20 cellular contexts compared by ENCODE assay signal in genomic region chr17:76986318-76986717, GRCh38.
A peak's percentile ranks its signal among the peaks of the same experiment; 100 is the strongest.
DNase-seq lines count a peak whose midpoint lies in the region; ATAC-seq and TF ChIP-seq lines count a peak whose summit lies in the region.
"Had no signal": no experiment of that assay in that cellular context is flagged by ENCODE, and none has a peak within 500 bp of the region (broad histone marks: within the 10 kb centered on the region; RNA-seq: fewer than 3 reads in every experiment).

No MANE protein-coding gene starts in this region.

- H2AFZ ChIP-seq in IMR-90 (replicated peaks; ENCODE audit: low read length, poor library complexity) (no peak overlapping the region), hepatocyte (no peak overlapping the region)

- H4K5ac ChIP-seq in IMR-90 (ENCODE audit: low read depth, low read length) = no peak overlapping the region

- no peaks in the 10 kb centered on the region for H3K9me2 ChIP-seq in hepatocyte (replicated peaks; ENCODE audit: insufficient read depth)

- ATAC-seq in IMR-90 (ENCODE audit: low read depth) (0 out of 2 replicates have a peak, but pooled peaks have one; percentile 17), left lobe of liver (no peak)
- ATAC-seq: K562 had no signal

- H3K27me3 ChIP-seq in IMR-90 (ENCODE audit: control insufficient read depth, insufficient read depth, low read length) = peaks cover 50% of the 10 kb centered on the region
- no peaks in the 10 kb centered on the region for H3K27me3 ChIP-seq in hepatocyte
- peaks cover 0 to 19% (median 0%) of the 10 kb centered on the region in 3 donors for H3K27me3 ChIP-seq in sigmoid colon

- H3K4me3 ChIP-seq in IMR-90 (ENCODE audit: insufficient read depth, low read depth, low read length) (no peak overlapping the region), hepatocyte (no peak overlapping the region), sigmoid colon (no peak overlapping the region)
- H3K4me3 ChIP-seq: K562 had no signal

- dilution Hi-C loops in IMR-90 (cut with HindIII; ENCODE audit: low sequenced_read_pairs, unreplicated experiment) = no loop called here

- no peak for TF ChIP-seq POLR2A in IMR-90 (IDR thresholded peaks at IDR 0.05; ENCODE audit: low read depth, low read length)
- TF ChIP-seq POLR2A in sigmoid colon (IDR thresholded peaks at IDR 0.05) = no peak

- no peak overlapping the region for H2AK9ac ChIP-seq in IMR-90 (replicated peaks; ENCODE audit: low read depth, low read length, poor library complexity)

- 4% methylated on average over 6 of the region's 9 CpGs; no CpG with 5 or more reads in 1 of the 2 experiments for WGBS in IMR-90 (ENCODE audit: extremely low coverage in 2 of 2, insufficient read length in 1 of 2), 2 experiments
- WGBS in hepatocyte (ENCODE audit: low lambda C conversion rate, missing lambda C conversion rate) = 67% methylated on average over 9 of the region's 9 CpGs
- 75 to 77% methylated on average over 9 of the region's 9 CpGs for WGBS in sigmoid colon, 2 donors

- no peak overlapping the region for H2AK5ac ChIP-seq in IMR-90 (ENCODE audit: low read depth, low read length)

- POLR2A ChIA-PET in IMR-90 (lab: Charles Lee; ENCODE audit: unreplicated experiment) = no interaction called here

- H3K9me1 ChIP-seq in IMR-90 (ENCODE audit: insufficient read depth, low read length) = no peaks in the 10 kb centered on the region

- H4K91ac ChIP-seq in IMR-90 (ENCODE audit: insufficient read depth, low read depth, low read length) = no peak overlapping the region

- intact Hi-C loops in IMR-90 (cut with micrococcal nuclease) (no loop called here), sigmoid colon (cut with DNase I) (no loop called here)

- no peak overlapping the region for H2BK120ac ChIP-seq in IMR-90 (ENCODE audit: low read depth, low read length)

- CTCF ChIA-PET in IMR-90 (lab: Yijun Ruan, JAX) = no interaction called here

- TF ChIP-seq RAD21 in IMR-90 (IDR thresholded peaks at IDR 0.05; ENCODE audit: low read length) = no peak

- peak; percentile 56 for DNase-seq in NCI-H2227 (lab: John Stamatoyannopoulos, UW; ENCODE audit: unreplicated experiment)
- DNase-seq in NCI-H2227 treated with DMSO at 0.1 percent for 48 hours (lab: John Stamatoyannopoulos, UW) = no peak
- no peak for DNase-seq in IMR-90
- DNase-seq in hepatocyte (ENCODE audit: low spot score) = peak; percentile 46
- peak; percentile 69 for DNase-seq in sigmoid colon
- no peak for DNase-seq in caudate nucleus (lab: John Stamatoyannopoulos, UW)
- no peak for DNase-seq in left lobe of liver (ENCODE audit: low spot score)
- no peak for DNase-seq in C1 segment of cervical spinal cord (lab: John Stamatoyannopoulos, UW)
- DNase-seq: DMS153, EL, H9, MV-4-11, NCI-H1417 treated with DMSO at 0.1 percent for 48 hours, NCI-H2029, NCI-H2171, NCI-H510A, NCI-H82 had no signal

- H2BK5ac ChIP-seq in IMR-90 (ENCODE audit: low read depth, low read length, poor library complexity, severe bottlenecking) = no peak overlapping the region

- H3K56ac ChIP-seq in IMR-90 (ENCODE audit: extremely low read depth, insufficient read depth, low read length) = no peak overlapping the region

- no peak overlapping the region for H3K4me2 ChIP-seq in IMR-90 (ENCODE audit: low read depth, low read length)
- no peak overlapping the region for H3K4me2 ChIP-seq in hepatocyte

- H3K9ac ChIP-seq in IMR-90 (ENCODE audit: low read depth, low read length) = no peak overlapping the region

- no peak overlapping the region for H3K18ac ChIP-seq in IMR-90 (ENCODE audit: low read depth, low read length)

- no peak overlapping the region for H2BK15ac ChIP-seq in IMR-90 (ENCODE audit: low read depth, low read length)

- TF ChIP-seq CTCF in IMR-90 (conservative IDR thresholded peaks at IDR 0.05; ENCODE audit: low read depth, low read length) (no peak), hepatocyte (IDR thresholded peaks at IDR 0.05; ENCODE audit: poor library complexity) (no peak), sigmoid colon (IDR thresholded peaks at IDR 0.05) (no peak)

- in situ Hi-C loops in IMR-90 (cut with MboI; ENCODE audit: low sequenced_read_pairs) = no loop called here

- TF ChIP-seq EP300 in sigmoid colon (IDR thresholded peaks at IDR 0.05) = no peak

- H3K9me3 ChIP-seq in IMR-90 (ENCODE audit: control insufficient read depth, insufficient read depth, low read length) (no peaks in the 10 kb centered on the region), hepatocyte (ENCODE audit: low read depth) (no peaks in the 10 kb centered on the region), sigmoid colon (no peaks in the 10 kb centered on the region)

- H4K8ac ChIP-seq in IMR-90 (ENCODE audit: low read depth in 2 of 2, low read length in 2 of 2) = no peak overlapping the region

- H4K20me1 ChIP-seq in IMR-90 (ENCODE audit: insufficient read depth, low read length) = no peaks in the 10 kb centered on the region
- H4K20me1 ChIP-seq in hepatocyte (ENCODE audit: insufficient read depth, poor library complexity, severe bottlenecking) = no peaks in the 10 kb centered on the region

- H3K27ac ChIP-seq in IMR-90 (ENCODE audit: insufficient read depth, low read length) (no peak overlapping the region), hepatocyte (no peak overlapping the region), sigmoid colon (no peak overlapping the region), caudate nucleus (ENCODE audit: low read depth, low read length) (no peak overlapping the region)
- H3K27ac ChIP-seq: 22Rv1, C4-2B had no signal

- H3K14ac ChIP-seq in IMR-90 (replicated peaks; ENCODE audit: low read depth, low read length) = no peak overlapping the region

- no peak overlapping the region for H3K4ac ChIP-seq in IMR-90 (ENCODE audit: low read depth, low read length)

- H3K79me2 ChIP-seq in hepatocyte = no peaks in the 10 kb centered on the region

- no peaks in the 10 kb centered on the region for H3K79me1 ChIP-seq in IMR-90 (ENCODE audit: low read depth in 1 of 2, low read length in 2 of 2)

- H3K4me1 ChIP-seq in IMR-90 (ENCODE audit: control insufficient read depth, insufficient read depth, low read length) = no peaks in the 10 kb centered on the region
- H3K4me1 ChIP-seq in hepatocyte (ENCODE audit: insufficient read depth) = no peaks in the 10 kb centered on the region
- no peaks in the 10 kb centered on the region for H3K4me1 ChIP-seq in sigmoid colon

- BruUV-seq in IMR-90 (replicated peaks; lab: Mats Ljungman, UMichigan) = no TSS peak

- H3K36me3 ChIP-seq in IMR-90 (ENCODE audit: control insufficient read depth, insufficient read depth, low read length) = no peaks in the 10 kb centered on the region
- H3K36me3 ChIP-seq in hepatocyte (replicated peaks; ENCODE audit: insufficient read depth, low read depth) = no peaks in the 10 kb centered on the region
- no peaks in the 10 kb centered on the region for H3K36me3 ChIP-seq in sigmoid colon

- H3K23ac ChIP-seq in IMR-90 (ENCODE audit: low read depth, low read length) = no peak overlapping the region

- H2BK20ac ChIP-seq in IMR-90 (ENCODE audit: low read depth, low read length) = no peak overlapping the region

TF ChIP-seq in IMR-90, 13 proteins besides CTCF, POLR2A, EP300 and RAD21:
- TF ChIP-seq ELK1 (IDR thresholded peaks at IDR 0.05; ENCODE audit: borderline replicate concordance, low read depth, low read length) (no peak), MXI1 (IDR thresholded peaks at IDR 0.05; ENCODE audit: borderline replicate concordance, low read depth, low read length) (no peak), RFX5 (IDR thresholded peaks at IDR 0.05; ENCODE audit: low read depth, low read length) (no peak)

Comparison
In these comparisons a context has a peak if more than half of its experiments do, and no peak if none do; other contexts are left out.
1. DNase-seq: peak in NCI-H2227 (single experiment), hepatocyte (single experiment) and sigmoid colon (single experiment); none in NCI-H2227 treated with DMSO at 0.1 percent for 48 hours (single experiment), IMR-90 (single experiment), caudate nucleus (0 of 61), left lobe of liver (single experiment) and C1 segment of cervical spinal cord (0 of 14).